In genomic region chr6:72414648-72415047, GRCh38 we compare ENCODE assay signal across 17 cellular contexts.
"Had no signal": no experiment of that assay in that cellular context is flagged by ENCODE, and none has a peak within 500 bp of the region (broad histone marks: within the 10 kb centered on the region; RNA-seq: fewer than 3 reads in every experiment).

No MANE protein-coding gene starts in this region.

- H3K27me3 ChIP-seq: SJSA1 had no signal

- H3K36me3 ChIP-seq: SJSA1 had no signal

- DNase-seq: KBM-7, MV-4-11, NCI-H1048, NCI-H1105, NCI-H1436 treated with DMSO at 0.1 percent for 48 hours, NCI-H187, NCI-H2029, NCI-H2081 treated with DMSO at 0.1 percent for 48 hours, NCI-H2227 treated with DMSO at 0.1 percent for 48 hours, NCI-H526 treated with DMSO at 0.1 percent for 48 hours, NCI-H748 treated with DMSO at 0.1 percent for 48 hours, Right ventricle myocardium superior, RPMI8226, SIG-M5 had no signal

- H3K4me3 ChIP-seq: SJSA1, SK-N-MC had no signal

- H3K9me3 ChIP-seq: SJSA1 had no signal

- H3K27ac ChIP-seq: HL-60, SJSA1, SK-N-MC had no signal
